In the genomic region with DNA sequence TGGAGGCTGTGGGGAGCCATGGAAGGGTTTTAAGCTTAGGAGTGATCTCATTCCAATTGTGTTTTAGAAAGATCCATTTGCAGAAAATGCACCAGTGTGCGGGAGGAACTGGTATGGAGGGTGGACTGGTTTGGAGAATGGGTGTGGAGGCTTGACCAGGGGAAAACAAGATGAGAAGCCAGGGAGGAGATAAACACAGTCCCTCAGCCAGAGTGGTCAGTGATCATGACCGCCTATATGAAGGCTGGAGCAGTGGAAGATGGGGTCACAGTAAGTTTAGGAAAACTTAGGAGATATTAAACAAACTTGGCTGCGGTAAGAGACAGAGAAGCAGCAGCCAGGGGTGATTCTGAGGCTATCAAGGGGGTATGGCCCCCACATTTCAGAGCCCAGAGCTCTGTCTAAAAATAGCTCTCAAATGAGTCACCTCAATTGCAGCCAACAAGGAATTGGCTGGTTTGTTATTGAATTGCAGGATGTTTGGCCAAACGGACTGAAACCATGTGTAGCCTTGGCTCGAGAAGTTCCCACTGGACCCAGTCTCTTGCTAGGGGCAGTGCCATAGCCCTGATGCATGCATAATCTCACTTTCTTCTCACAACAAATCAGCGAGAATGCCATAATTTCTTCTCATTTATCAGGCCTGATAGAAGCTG, we compare ENCODE assay signal across 13 cellular contexts.
DNase-seq lines count a peak whose midpoint lies in the region; ATAC-seq and TF ChIP-seq lines count a peak whose summit lies in the region.
"Had no signal": no experiment of that assay in that cellular context is flagged by ENCODE, and none has a peak within 500 bp of the region (broad histone marks: within the 10 kb centered on the region; RNA-seq: fewer than 3 reads in every experiment).

No MANE protein-coding gene starts in this region.

- H3K4me2 ChIP-seq in skeletal muscle satellite cell (ENCODE audit: low read length) (peak overlapping the region; percentile 27), MM.1S (ENCODE audit: low read depth, low read length) (no peak overlapping the region)

- H3F3A ChIP-seq in MM.1S (ENCODE audit: insufficient read depth, low read length) = no peaks in the 10 kb centered on the region

- no peaks in the 10 kb centered on the region for H3K36me3 ChIP-seq in skeletal muscle satellite cell (ENCODE audit: insufficient read depth, low read length)
- no peaks in the 10 kb centered on the region for H3K36me3 ChIP-seq in MM.1S (replicated peaks; ENCODE audit: insufficient read depth, low read length)

- H3K9ac ChIP-seq in skeletal muscle satellite cell (ENCODE audit: low read depth, low read length) (no peak overlapping the region), MM.1S (ENCODE audit: low read length) (no peak overlapping the region)

- H3K9me3 ChIP-seq in skeletal muscle satellite cell (replicated peaks; ENCODE audit: low read length) (no peaks in the 10 kb centered on the region), MM.1S (replicated peaks; ENCODE audit: insufficient read depth, low read length) (no peaks in the 10 kb centered on the region)

- H3K4me1 ChIP-seq in skeletal muscle satellite cell (ENCODE audit: control insufficient read depth, insufficient read depth, low read length) (peaks cover 11% of the 10 kb centered on the region), MM.1S (ENCODE audit: low read length) (no peaks in the 10 kb centered on the region)

- ATAC-seq in HG03039 (IDR thresholded peaks at IDR 0.05; ENCODE audit: unreplicated experiment) = no peak
- ATAC-seq in HG02852 (IDR thresholded peaks at IDR 0.05; ENCODE audit: unreplicated experiment) = no peak

- no peak for TF ChIP-seq CTCF in MM.1S (IDR thresholded peaks at IDR 0.05; ENCODE audit: low read length)

- DNase-seq in HCEC 1CT (peak; percentile 70), brain pericyte (ENCODE audit: low read depth, low spot score) (peak; percentile 39), iris pigment epithelial cell (ENCODE audit: low read depth) (peak; percentile 89), MM.1S (no peak), NCI-H2107 (lab: John Stamatoyannopoulos, UW) (no peak)
- DNase-seq: activated T-cell treated with anti-CD3 and anti-CD28 coated beads, Interleukin-2, amount 50 U/mL, for 1 hour; DMS153; effector memory CD4-positive, alpha-beta T cell; NCI-H82; stimulated activated naive CD4-positive, alpha-beta T cell had no signal

- no peaks in the 10 kb centered on the region for H3K27me3 ChIP-seq in skeletal muscle satellite cell (ENCODE audit: control insufficient read depth, insufficient read depth, low read length)
- no peaks in the 10 kb centered on the region for H3K27me3 ChIP-seq in MM.1S (replicated peaks; ENCODE audit: insufficient read depth, low read length)

- no peaks in the 10 kb centered on the region for H3K79me2 ChIP-seq in MM.1S (ENCODE audit: low read length)

- H3K4me3 ChIP-seq in skeletal muscle satellite cell (ENCODE audit: low read length) (no peak overlapping the region), MM.1S (ENCODE audit: low read length) (no peak overlapping the region)

- H3K9me2 ChIP-seq in MM.1S (replicated peaks; ENCODE audit: insufficient read depth, low read length) = no peaks in the 10 kb centered on the region

- H2AFZ ChIP-seq in MM.1S (ENCODE audit: low read length) = no peak overlapping the region

- H3K27ac ChIP-seq in MM.1S (ENCODE audit: low read length) = no peak overlapping the region

- H4K20me1 ChIP-seq in MM.1S (ENCODE audit: insufficient read depth, low read length) = no peaks in the 10 kb centered on the region

Comparison
In these comparisons a context has a peak if more than half of its experiments do, and no peak if none do; other contexts are left out.
1. DNase-seq: peak in HCEC 1CT (single experiment), brain pericyte (single experiment) and iris pigment epithelial cell (single experiment); none in MM.1S (single experiment) and NCI-H2107 (single experiment).